ENCODE assay signal across 1 cellular context in genomic region chr3:72903004-72903403, GRCh38.
TF ChIP-seq lines count a peak whose summit lies in the region.

No MANE protein-coding gene starts in this region.

TF ChIP-seq in GM23338, 12 proteins besides CTCF, POLR2A, EP300 and RAD21 (continued from another document):
- TF ChIP-seq ZNF462 (CRISPR knock-in tag; IDR thresholded peaks at IDR 0.05), result no peak
